Comparison of ENCODE assay signal across 2 cellular contexts in genomic region chr13:47696677-47697076, GRCh38.
A peak's percentile ranks its signal among the peaks of the same experiment; 100 is the strongest.
TF ChIP-seq lines count a peak whose summit lies in the region.

No MANE protein-coding gene starts in this region.

TF ChIP-seq in SK-N-SH treated with all-trans-retinoic acid at 6 μM for 48 hours, 23 proteins besides CTCF, POLR2A, EP300 and RAD21 (continued from another document):
- TF ChIP-seq CSRNP3 (CRISPR knock-in tag; IDR thresholded peaks at IDR 0.05), result no peak
- no peak for TF ChIP-seq ZFP3 (CRISPR knock-in tag; IDR thresholded peaks at IDR 0.05)

TF ChIP-seq in WTC11, 78 proteins besides CTCF, POLR2A, EP300 and RAD21 (continued from another document):
- peak; percentile 88 for TF ChIP-seq USF2 (CRISPR knock-in tag; IDR thresholded peaks at IDR 0.05)
- no peak for TF ChIP-seq TEAD4 (CRISPR knock-in tag; IDR thresholded peaks at IDR 0.05)
TF ChIP-seq in WTC11: peak in this region for 3.
